In the genomic region with DNA sequence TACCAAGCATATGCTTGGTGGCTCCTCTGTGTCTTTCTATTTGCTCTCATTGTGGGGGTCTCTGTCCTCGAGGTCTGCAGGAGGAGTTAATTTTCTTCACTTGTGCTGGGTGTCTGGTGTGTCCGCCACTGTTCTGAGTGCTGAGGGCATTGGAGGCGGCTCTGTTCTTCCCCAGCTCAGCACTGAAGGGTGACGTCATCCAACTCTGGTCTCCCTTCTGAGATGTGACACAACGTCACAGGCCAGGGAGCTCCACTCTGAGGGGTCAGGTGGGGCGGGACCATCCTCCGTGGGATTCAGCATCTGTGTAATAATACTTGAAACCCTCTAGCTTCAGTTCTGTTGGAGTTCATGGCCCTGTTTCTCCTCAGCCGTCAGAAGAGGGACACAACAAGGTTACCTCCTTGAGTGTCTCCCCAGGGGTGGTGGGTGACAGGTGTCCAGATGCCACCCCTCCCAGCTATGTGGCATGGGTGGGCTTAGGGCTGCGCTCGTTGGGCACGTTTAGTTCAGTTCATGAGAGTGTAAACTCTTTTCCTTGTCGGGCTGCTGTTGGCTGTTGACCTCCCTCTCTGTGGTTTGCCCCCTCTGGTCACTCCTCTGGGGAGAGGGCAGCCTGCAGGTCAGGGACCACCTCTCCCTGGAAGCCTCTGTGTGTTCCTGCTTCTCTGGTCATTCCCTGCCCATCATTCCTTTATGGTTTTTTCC, we compare ENCODE assay signal across 25 cellular contexts. TPM values are rescaled to one million over a fixed set of nuclear protein-coding genes. Genes with fewer than 3 reads are reported as not detected.
DNase-seq lines count a peak whose midpoint lies in the region; ATAC-seq, FAIRE-seq and TF ChIP-seq lines count a peak whose summit lies in the region.
"Had no signal": no experiment of that assay in that cellular context is flagged by ENCODE, and none has a peak within 500 bp of the region (broad histone marks: within the 10 kb centered on the region; RNA-seq: fewer than 3 reads in every experiment).

No MANE protein-coding gene starts in this region.

- ATAC-seq in activated T-cell treated with anti-CD3 and anti-CD28 coated beads, Interleukin-2, amount 50 U/mL, for 4 hours: no peak
- no peak for ATAC-seq in activated T-cell treated with anti-CD3 and anti-CD28 coated beads, Interleukin-2, amount 50 U/mL, for 72 hours (replicated peaks in 1 of 2)
- ATAC-seq in WTC11 (no peak), gastrocnemius medialis (no peak), HG03039 (IDR thresholded peaks at IDR 0.05; ENCODE audit: unreplicated experiment) (no peak)
- ATAC-seq: A549, esophagus mucosa, right lobe of liver had no signal

- no peak overlapping the region for H3K27ac ChIP-seq in kidney (ENCODE audit: low read depth in 2 of 2, low read length in 2 of 2)
- peak overlapping the region; percentile 97 to 100 (median 99) for H3K27ac ChIP-seq in gastrocnemius medialis
- H3K27ac ChIP-seq: A549, right lobe of liver had no signal

- no peak overlapping the region for H3K27ac Mint-ChIP-seq in activated T-cell treated with anti-CD3 and anti-CD28 coated beads, Interleukin-2, amount 50 U/mL, for 72 hours
- peak overlapping the region; percentile 10; the same call in 1 of the 2 replicates for H3K27ac Mint-ChIP-seq in WTC11

- TF ChIP-seq CTCF in WTC11 (IDR thresholded peaks at IDR 0.05) (no peak), kidney (IDR thresholded peaks at IDR 0.05; ENCODE audit: borderline replicate concordance, extremely low read depth, insufficient read depth) (no peak), gastrocnemius medialis (IDR thresholded peaks at IDR 0.05 in 4 of 5, conservative IDR thresholded peaks at IDR 0.05 in 1 of 5) (no peak)

- CTCF ChIA-PET in WTC11 (lab: Charles Lee): interaction anchor here (0.6 to 4.3 kb wide), 2 partner anchors 38 to 45 kb away, joined by 3 to 39 read pairs; no protein-coding TSS in a partner anchor

- no peaks in the 10 kb centered on the region for H3K27me3 ChIP-seq in gastrocnemius medialis
- H3K27me3 ChIP-seq: right lobe of liver had no signal

- H3K36me3 Mint-ChIP-seq in activated T-cell treated with anti-CD3 and anti-CD28 coated beads, Interleukin-2, amount 50 U/mL, for 4 hours (ENCODE audit: insufficient read depth): peaks cover 3% of the 10 kb centered on the region
- no peaks in the 10 kb centered on the region for H3K36me3 Mint-ChIP-seq in activated T-cell treated with anti-CD3 and anti-CD28 coated beads, Interleukin-2, amount 50 U/mL, for 72 hours (ENCODE audit: insufficient read depth in 2 of 2)
- H3K36me3 Mint-ChIP-seq in WTC11: no peaks in the 10 kb centered on the region

- TF ChIP-seq POLR2A in gastrocnemius medialis (IDR thresholded peaks at IDR 0.05): no peak

- H3K27me3 Mint-ChIP-seq in activated T-cell treated with anti-CD3 and anti-CD28 coated beads, Interleukin-2, amount 50 U/mL, for 4 hours (ENCODE audit: low read depth): no peaks in the 10 kb centered on the region
- no peaks in the 10 kb centered on the region for H3K27me3 Mint-ChIP-seq in activated T-cell treated with anti-CD3 and anti-CD28 coated beads, Interleukin-2, amount 50 U/mL, for 72 hours (ENCODE audit: low read depth)
- no peaks in the 10 kb centered on the region for H3K27me3 Mint-ChIP-seq in WTC11 (ENCODE audit: low read depth)

- in situ Hi-C loops in gastrocnemius medialis (cut with MboI; ENCODE audit: low sequenced_read_pairs in 4 of 4): no loop called here

- H3K9me3 Mint-ChIP-seq in activated T-cell treated with anti-CD3 and anti-CD28 coated beads, Interleukin-2, amount 50 U/mL, for 4 hours: no peaks in the 10 kb centered on the region
- no peaks in the 10 kb centered on the region for H3K9me3 Mint-ChIP-seq in activated T-cell treated with anti-CD3 and anti-CD28 coated beads, Interleukin-2, amount 50 U/mL, for 72 hours
- no peaks in the 10 kb centered on the region for H3K9me3 Mint-ChIP-seq in WTC11
- H3K9me3 Mint-ChIP-seq: T-helper 1 cell treated with Interleukin-12 subunit alpha and Interleukin-12 subunit beta and Interleukin-4 antibody, amounts not matched to agents 30 μg/mL and 1 μg/mL, for 36 hours had no signal

- H3K9me3 ChIP-seq in kidney (ENCODE audit: control insufficient read depth in 1 of 2, low read length in 2 of 2): no peaks in the 10 kb centered on the region
- no peaks in the 10 kb centered on the region for H3K9me3 ChIP-seq in gastrocnemius medialis
- H3K9me3 ChIP-seq: A549, right lobe of liver had no signal

- H3K4me1 ChIP-seq in kidney (ENCODE audit: control insufficient read depth in 1 of 2, insufficient read depth in 1 of 2, low read depth in 1 of 2, low read length in 2 of 2) (peaks cover 6% of the 10 kb centered on the region in 2 donors), gastrocnemius medialis (peaks cover 8 to 23% of the 10 kb centered on the region in 2 donors)

- H3K36me3 ChIP-seq in kidney (ENCODE audit: control insufficient read depth in 1 of 2, insufficient read depth in 2 of 2, low read length in 2 of 2): no peaks in the 10 kb centered on the region
- no peaks in the 10 kb centered on the region for H3K36me3 ChIP-seq in gastrocnemius medialis
- H3K36me3 ChIP-seq: right lobe of liver had no signal

- H3K4me3 Mint-ChIP-seq in activated T-cell treated with anti-CD3 and anti-CD28 coated beads, Interleukin-2, amount 50 U/mL, for 4 hours: peak overlapping the region; percentile 35
- H3K4me3 Mint-ChIP-seq in activated T-cell treated with anti-CD3 and anti-CD28 coated beads, Interleukin-2, amount 50 U/mL, for 72 hours: no peak overlapping the region
- H3K4me3 Mint-ChIP-seq in WTC11: no peak overlapping the region

- intact Hi-C loops in kidney (cut with DNase I): no loop called here
- intact Hi-C loops in gastrocnemius medialis (cut with DNase I; ENCODE audit: low total_unique reads): no loop called here

- no peak for DNase-seq in activated T-cell treated with anti-CD3 and anti-CD28 coated beads, Interleukin-2, amount 50 U/mL, for 4 hours
- no peak for DNase-seq in activated T-cell treated with anti-CD3 and anti-CD28 coated beads, Interleukin-2, amount 50 U/mL, for 72 hours
- no peak for DNase-seq in WTC11 (ENCODE audit: low spot score)
- DNase-seq in kidney: peak; percentile 51
- DNase-seq in gastrocnemius medialis: no peak
- DNase-seq in NCI-H1105 (lab: John Stamatoyannopoulos, UW): no peak
- DNase-seq in AG08396 (ENCODE audit: low spot score): no peak
- DNase-seq: activated CD4-positive, alpha-beta T cell treated with anti-CD3 and anti-CD28 coated beads, Interleukin-2, amount 50 U/mL, for 48 hours; activated naive CD4-positive, alpha-beta T cell treated with Interleukin-2 at 50 U/mL for 16 hours; effector memory CD4-positive, alpha-beta T cell; EL; foreskin melanocyte; mammary epithelial cell; NCI-H1417; NCI-H524; stimulated activated CD4-positive, alpha-beta T cell treated with anti-CD3 and anti-CD28 coated beads, Interleukin-15, amount 100 ng/mL, for 24 hours; stimulated activated CD8-positive, alpha-beta memory T cell treated with anti-CD3 and anti-CD28 coated beads, Interleukin-4, amount 100 ng/mL, for 48 hours; substantia nigra had no signal

- POLR2A ChIA-PET in WTC11 (lab: Charles Lee): interaction anchor here (0.5 kb wide), 1 partner anchor 12 kb away, joined by 3 read pairs; no protein-coding TSS in a partner anchor

- peaks cover 38% of the 10 kb centered on the region for H3K4me1 Mint-ChIP-seq in activated T-cell treated with anti-CD3 and anti-CD28 coated beads, Interleukin-2, amount 50 U/mL, for 4 hours (ENCODE audit: low read depth)
- peaks cover 22% of the 10 kb centered on the region for H3K4me1 Mint-ChIP-seq in activated T-cell treated with anti-CD3 and anti-CD28 coated beads, Interleukin-2, amount 50 U/mL, for 72 hours (ENCODE audit: low read depth)
- H3K4me1 Mint-ChIP-seq in WTC11: peaks cover 8% of the 10 kb centered on the region; the same call in 1 of the 2 replicates

- H3K4me3 ChIP-seq in kidney (ENCODE audit: low read length in 2 of 2) (no peak overlapping the region), gastrocnemius medialis (no peak overlapping the region)
- H3K4me3 ChIP-seq: A549, right lobe of liver had no signal

- H3K9ac ChIP-seq in kidney (ENCODE audit: low read length in 2 of 2): no peak overlapping the region

- FAIRE-seq in kidney (lab: Jason Lieb, UNC): no peak
- FAIRE-seq: A549, H1, urothelium cell line had no signal

RNA-seq across cellular contexts. Expression of a gene that starts 3.1 kb away (rescaled TPM):
- 10 to 100 TPM; 14.5 to 17.6 (median 15.9) TPM for total RNA-seq in activated T-cell treated with anti-CD3 and anti-CD28 coated beads, Interleukin-2, amount 50 U/mL, for 4 hours
- total RNA-seq in activated T-cell treated with anti-CD3 and anti-CD28 coated beads, Interleukin-2, amount 50 U/mL, for 72 hours: 1 to 10 TPM; 9.1 TPM
- total RNA-seq in WTC11 (2021) (11.4 to 12.5 TPM (median 12.1 TPM) in 3 replicates), kidney (13.0 TPM), gastrocnemius medialis (10 to 100 TPM in 3 of 4 donors, 1 to 10 TPM in 1; 4.9 to 15.7 (median 12.3) TPM)
- 4.7 TPM for polyA plus RNA-seq in kidney (ENCODE audit: insufficient read depth, low read depth, low replicate concordance)

RNA-seq across cellular contexts. Expression of a gene that starts 19.0 kb away (rescaled TPM):
- under 1 TPM; 0.49 to 0.79 (median 0.53) TPM for total RNA-seq in activated T-cell treated with anti-CD3 and anti-CD28 coated beads, Interleukin-2, amount 50 U/mL, for 4 hours
- total RNA-seq in activated T-cell treated with anti-CD3 and anti-CD28 coated beads, Interleukin-2, amount 50 U/mL, for 72 hours: under 1 TPM; 0.77 to 0.93 TPM
- 0.72 to 1.2 TPM (median 0.87 TPM) in 3 replicates for total RNA-seq in WTC11 (2021)
- total RNA-seq in kidney: 6.0 TPM
- polyA plus RNA-seq in kidney (ENCODE audit: insufficient read depth, low read depth, low replicate concordance): 0.73 TPM
- total RNA-seq in gastrocnemius medialis: under 1 TPM in 2 of 4 donors, not detected in 2; 0.26 to 0.64 TPM

RNA-seq across cellular contexts. Expression of a gene that starts 28.6 kb away (rescaled TPM):
- 100 to 1,000 TPM; 219 to 248 (median 242) TPM for total RNA-seq in activated T-cell treated with anti-CD3 and anti-CD28 coated beads, Interleukin-2, amount 50 U/mL, for 4 hours
- 100 to 1,000 TPM; 130 to 148 TPM for total RNA-seq in activated T-cell treated with anti-CD3 and anti-CD28 coated beads, Interleukin-2, amount 50 U/mL, for 72 hours
- total RNA-seq in WTC11 (2021): 110 to 112 TPM (median 111 TPM) in 3 replicates
- 221 TPM for total RNA-seq in kidney
- 410 TPM for polyA plus RNA-seq in kidney (ENCODE audit: insufficient read depth, low read depth, low replicate concordance)
- total RNA-seq in gastrocnemius medialis: 100 to 1,000 TPM; 161 to 230 (median 183) TPM

RNA-seq across cellular contexts. Expression of a gene that starts 39.1 kb away (rescaled TPM):
- total RNA-seq in activated T-cell treated with anti-CD3 and anti-CD28 coated beads, Interleukin-2, amount 50 U/mL, for 4 hours: 1 to 10 TPM; 6.3 to 9.3 (median 7.5) TPM
- 10 to 100 TPM; 25.0 to 27.7 TPM for total RNA-seq in activated T-cell treated with anti-CD3 and anti-CD28 coated beads, Interleukin-2, amount 50 U/mL, for 72 hours
- total RNA-seq in WTC11 (2021) (38.8 to 47.7 TPM (median 47.5 TPM) in 3 replicates), kidney (30.0 TPM), gastrocnemius medialis (1,000 to 10,000 TPM in 2 of 4 donors, 100 to 1,000 TPM in 2; 798 to 1,571 (median 1,162) TPM)
- 14.5 TPM for polyA plus RNA-seq in kidney (ENCODE audit: insufficient read depth, low read depth, low replicate concordance)

RNA-seq across cellular contexts. Expression of a gene that starts 59.6 kb away (rescaled TPM):
- 10 to 100 TPM; 82.3 to 93.0 (median 89.5) TPM for total RNA-seq in activated T-cell treated with anti-CD3 and anti-CD28 coated beads, Interleukin-2, amount 50 U/mL, for 4 hours
- total RNA-seq in activated T-cell treated with anti-CD3 and anti-CD28 coated beads, Interleukin-2, amount 50 U/mL, for 72 hours: 10 to 100 TPM; 36.1 to 36.7 TPM
- total RNA-seq in WTC11 (2021): 65.8 to 70.5 TPM (median 66.9 TPM) in 3 replicates
- 37.8 TPM for total RNA-seq in kidney
- 141 TPM for polyA plus RNA-seq in kidney (ENCODE audit: insufficient read depth, low read depth, low replicate concordance)
- 100 to 1,000 TPM in 1 of 4 donors, 10 to 100 TPM in 3; 64.7 to 123 (median 74.2) TPM for total RNA-seq in gastrocnemius medialis

Comparison
In these comparisons a context has a peak if more than half of its experiments do, and no peak if none do; other contexts are left out.
1. H3K27ac ChIP-seq: peak in gastrocnemius medialis (4 of 4); none in kidney (0 of 2).